Comparison of ENCODE assay signal across 12 cellular contexts in the genomic region with DNA sequence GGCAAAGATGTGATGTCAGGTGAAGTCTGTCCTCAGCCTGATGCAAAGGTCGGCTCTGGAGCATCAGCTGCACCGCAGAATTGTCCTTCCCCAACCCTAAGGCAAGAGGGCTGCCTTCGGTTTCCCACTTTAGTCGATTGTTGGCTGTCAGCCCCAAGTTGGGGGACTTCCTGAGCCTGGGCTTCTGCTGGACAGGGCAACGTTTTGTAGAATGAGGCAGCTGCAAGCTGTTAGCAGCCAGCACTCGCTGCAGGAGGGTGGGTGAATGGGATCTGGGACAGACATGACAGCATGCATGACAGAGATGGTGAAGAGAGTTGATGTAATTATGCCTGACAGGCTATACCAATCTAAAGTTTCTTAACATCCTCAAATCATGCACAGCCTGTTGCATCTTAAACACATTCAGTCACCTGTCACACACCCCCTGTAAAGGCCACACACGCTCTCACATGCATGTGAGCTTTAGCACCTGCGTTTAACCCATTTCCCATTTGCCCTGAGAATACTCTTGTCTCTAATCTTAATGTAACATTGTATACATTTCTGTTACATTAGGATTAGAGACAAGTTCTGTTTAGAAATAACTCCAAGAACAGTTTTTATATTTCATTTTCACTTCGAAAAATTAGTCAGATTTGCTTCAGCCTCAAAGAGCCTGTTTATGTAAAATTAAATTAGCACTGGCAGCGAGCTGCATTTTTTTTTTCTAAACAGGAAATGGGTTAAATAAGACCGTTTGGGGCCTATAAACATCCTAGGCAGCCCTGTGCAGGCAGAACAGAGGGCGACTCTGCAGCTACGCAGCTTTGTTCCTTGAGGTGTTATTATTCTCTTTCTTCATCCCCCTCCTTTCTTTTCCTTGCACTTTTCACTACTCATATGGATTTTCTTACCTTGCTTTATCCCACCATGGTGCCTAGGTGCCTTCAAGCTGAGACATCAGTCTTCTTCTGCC. TPM values are rescaled to one million over a fixed set of nuclear protein-coding genes. Genes with fewer than 3 reads are reported as not detected.
DNase-seq lines count a peak whose midpoint lies in the region; ATAC-seq, FAIRE-seq and TF ChIP-seq lines count a peak whose summit lies in the region.
"Had no signal": no experiment of that assay in that cellular context is flagged by ENCODE, and none has a peak within 500 bp of the region (broad histone marks: within the 10 kb centered on the region; RNA-seq: fewer than 3 reads in every experiment).

No MANE protein-coding gene starts in this region.

- H3K4me3 ChIP-seq in BE2C (ENCODE audit: low read depth, low read length), result no peak overlapping the region
- H3K4me3 ChIP-seq in naive thymus-derived CD4-positive, alpha-beta T cell (ENCODE audit: low read length), result peak overlapping the region; percentile 25
- H3K4me3 ChIP-seq: HAP-1, K562 had no signal

- CTCF ChIA-PET in naive thymus-derived CD4-positive, alpha-beta T cell (lab: Charles Lee), result no interaction called here

- no peak for TF ChIP-seq POLR2A in GM12892 (IDR thresholded peaks at IDR 0.05; ENCODE audit: low read depth, low read length)

- POLR2A ChIA-PET in naive thymus-derived CD4-positive, alpha-beta T cell (lab: Charles Lee), result interaction anchor here (0.5 to 1.8 kb wide), 7 partner anchors 11 to 1212 kb away, joined by 3 to 12 read pairs (median 4); a partner anchor contains a TSS

- no peak overlapping the region for H3K27ac ChIP-seq in naive thymus-derived CD4-positive, alpha-beta T cell (ENCODE audit: low read depth, low read length)

- H3K27me3 ChIP-seq in BE2C, result no peaks in the 10 kb centered on the region
- H3K27me3 ChIP-seq in naive thymus-derived CD4-positive, alpha-beta T cell (ENCODE audit: control insufficient read depth in 2 of 2, insufficient read depth in 2 of 2, low read length in 2 of 2), result no peaks in the 10 kb centered on the region

- H3K9me3 ChIP-seq in BE2C, result no peaks in the 10 kb centered on the region
- H3K9me3 ChIP-seq in naive thymus-derived CD4-positive, alpha-beta T cell (ENCODE audit: control insufficient read depth in 2 of 3, low read length in 3 of 3), result no peaks in the 10 kb centered on the region
- H3K9me3 ChIP-seq: HAP-1 had no signal

- peaks cover 14% of the 10 kb centered on the region for H3K9me3 Mint-ChIP-seq in activated naive CD8-positive, alpha-beta T cell treated with anti-CD3 and anti-CD28 coated beads for 36 hours
- peaks cover 0 to 13% (median 0%) of the 10 kb centered on the region in 11 donors for H3K9me3 Mint-ChIP-seq in naive thymus-derived CD4-positive, alpha-beta T cell
- no peaks in the 10 kb centered on the region for H3K9me3 Mint-ChIP-seq in chondrocyte (ENCODE audit: low read depth)

- TF ChIP-seq CTCF in BE2C (IDR thresholded peaks at IDR 0.05; ENCODE audit: low read depth, low read length) (no peak), chondrocyte (IDR thresholded peaks at IDR 0.05) (no peak)

- H3K36me3 ChIP-seq in BE2C, result no peaks in the 10 kb centered on the region
- H3K36me3 ChIP-seq in naive thymus-derived CD4-positive, alpha-beta T cell (ENCODE audit: control insufficient read depth in 2 of 3, insufficient read depth in 3 of 3, low read length in 3 of 3), result no peaks in the 10 kb centered on the region
- H3K36me3 ChIP-seq: HAP-1 had no signal

- peak overlapping the region; percentile 58 for H3K27ac Mint-ChIP-seq in activated naive CD8-positive, alpha-beta T cell treated with anti-CD3 and anti-CD28 coated beads for 36 hours
- peak overlapping the region; percentile 76 to 96 (median 88) for H3K27ac Mint-ChIP-seq in naive thymus-derived CD4-positive, alpha-beta T cell
- H3K27ac Mint-ChIP-seq in chondrocyte (ENCODE audit: unreplicated experiment), result no peak overlapping the region

- H3K27me3 Mint-ChIP-seq in activated naive CD8-positive, alpha-beta T cell treated with anti-CD3 and anti-CD28 coated beads for 36 hours, result no peaks in the 10 kb centered on the region
- peaks cover 0 to 2% (median 0%) of the 10 kb centered on the region in 5 donors for H3K27me3 Mint-ChIP-seq in naive thymus-derived CD4-positive, alpha-beta T cell
- H3K27me3 Mint-ChIP-seq in chondrocyte (ENCODE audit: low read depth), result peaks cover 2% of the 10 kb centered on the region

- H3K4me1 Mint-ChIP-seq in activated naive CD8-positive, alpha-beta T cell treated with anti-CD3 and anti-CD28 coated beads for 36 hours, result peaks cover 33% of the 10 kb centered on the region
- peaks cover 33 to 89% (median 76%) of the 10 kb centered on the region in 7 donors for H3K4me1 Mint-ChIP-seq in naive thymus-derived CD4-positive, alpha-beta T cell
- peaks cover 46% of the 10 kb centered on the region for H3K4me1 Mint-ChIP-seq in chondrocyte (ENCODE audit: low read depth)

- FAIRE-seq in GM12892 (lab: Jason Lieb, UNC), result peak; percentile 54
- FAIRE-seq: K562 had no signal

- peak; percentile 66 for ATAC-seq in naive thymus-derived CD4-positive, alpha-beta T cell
- ATAC-seq in GM19467 (IDR thresholded peaks at IDR 0.05; ENCODE audit: unreplicated experiment) (no peak), GM21360 (IDR thresholded peaks at IDR 0.05; ENCODE audit: unreplicated experiment) (no peak)
- ATAC-seq: K562, PC-3 had no signal

- DNase-seq in BE2C (peak; percentile 65), GM12892 (ENCODE audit: insufficient read length) (no peak), hippocampal formation (lab: John Stamatoyannopoulos, UW) (no peak), chondrocyte (ENCODE audit: low spot score) (no peak)
- DNase-seq in activated naive CD8-positive, alpha-beta T cell treated with anti-CD3 and anti-CD28 coated beads for 36 hours, result no peak
- DNase-seq in naive thymus-derived CD4-positive, alpha-beta T cell, result peak in 6 of 9 donors; percentile 30 to 62 (median 54)
- DNase-seq: NCI-H2081, PC-3 had no signal

- peaks cover 8% of the 10 kb centered on the region for H3K4me1 ChIP-seq in BE2C
- H3K4me1 ChIP-seq in naive thymus-derived CD4-positive, alpha-beta T cell (ENCODE audit: control insufficient read depth in 2 of 2, insufficient read depth in 2 of 2, low read length in 2 of 2), result peaks cover 27 to 50% of the 10 kb centered on the region in 2 donors
- H3K4me1 ChIP-seq: HAP-1 had no signal

- peaks cover 14% of the 10 kb centered on the region for H3K36me3 Mint-ChIP-seq in activated naive CD8-positive, alpha-beta T cell treated with anti-CD3 and anti-CD28 coated beads for 36 hours
- H3K36me3 Mint-ChIP-seq in naive thymus-derived CD4-positive, alpha-beta T cell, result peaks cover 4 to 22% (median 14%) of the 10 kb centered on the region in 5 donors
- H3K36me3 Mint-ChIP-seq in chondrocyte (ENCODE audit: low read depth), result peaks cover 1% of the 10 kb centered on the region

- intact Hi-C loops in naive thymus-derived CD4-positive, alpha-beta T cell (cut with micrococcal nuclease), result loop anchor here (1.0 to 2.0 kb wide), 2 partner anchors 48 to 49 kb away; a partner anchor contains a TSS

- no peak overlapping the region for H3K4me3 Mint-ChIP-seq in activated naive CD8-positive, alpha-beta T cell treated with anti-CD3 and anti-CD28 coated beads for 36 hours
- H3K4me3 Mint-ChIP-seq in naive thymus-derived CD4-positive, alpha-beta T cell, result peak overlapping the region; percentile 50 to 82 (median 69)
- H3K4me3 Mint-ChIP-seq in chondrocyte (ENCODE audit: unreplicated experiment), result no peak overlapping the region

RNA-seq across cellular contexts. Expression of a gene that starts 49.0 kb away (rescaled TPM):
- polyA plus RNA-seq in BE2C (2012; ENCODE audit: insufficient read depth, insufficient read length, low read depth), result 123 TPM
- polyA plus RNA-seq in GM12892 (2012; ENCODE audit: missing spikeins), result 90.6 TPM
- total RNA-seq in activated naive CD8-positive, alpha-beta T cell treated with anti-CD3 and anti-CD28 coated beads for 36 hours, result 10 to 100 TPM; 84.7 to 91.4 TPM
- 10 to 100 TPM; 64.1 to 94.7 (median 66.8) TPM for total RNA-seq in naive thymus-derived CD4-positive, alpha-beta T cell
- 10 to 100 TPM; 47.8 to 71.0 TPM for polyA plus RNA-seq in naive thymus-derived CD4-positive, alpha-beta T cell
- total RNA-seq in chondrocyte, result 29.5 to 53.3 TPM (median 42.0 TPM) in 3 replicates

RNA-seq across cellular contexts. Expression of a gene that starts 49.2 kb away (rescaled TPM):
- polyA plus RNA-seq in BE2C (2012; ENCODE audit: insufficient read depth, insufficient read length, low read depth), result 1.6 TPM
- polyA plus RNA-seq in GM12892 (2012; ENCODE audit: missing spikeins), result 1.3 TPM
- total RNA-seq in activated naive CD8-positive, alpha-beta T cell treated with anti-CD3 and anti-CD28 coated beads for 36 hours, result 1 to 10 TPM; 2.4 to 2.8 TPM
- total RNA-seq in naive thymus-derived CD4-positive, alpha-beta T cell, result under 1 TPM; 0.32 to 0.70 (median 0.68) TPM
- polyA plus RNA-seq in naive thymus-derived CD4-positive, alpha-beta T cell, result under 1 TPM; 0.44 to 0.66 TPM
- 0.44 to 0.65 TPM (median 0.53 TPM) in 3 replicates for total RNA-seq in chondrocyte

Comparison
In these comparisons a context has a peak if more than half of its experiments do, and no peak if none do; other contexts are left out.
1. DNase-seq: peak in BE2C (single experiment) and naive thymus-derived CD4-positive, alpha-beta T cell (6 of 9); none in GM12892 (single experiment), activated naive CD8-positive, alpha-beta T cell treated with anti-CD3 and anti-CD28 coated beads for 36 hours (single experiment), hippocampal formation (0 of 2) and chondrocyte (single experiment).
2. H3K4me3 Mint-ChIP-seq: peak in naive thymus-derived CD4-positive, alpha-beta T cell (10 of 10); none in activated naive CD8-positive, alpha-beta T cell treated with anti-CD3 and anti-CD28 coated beads for 36 hours (single experiment) and chondrocyte (single experiment).